ENCODE assay signal across 21 cellular contexts in the genomic region with DNA sequence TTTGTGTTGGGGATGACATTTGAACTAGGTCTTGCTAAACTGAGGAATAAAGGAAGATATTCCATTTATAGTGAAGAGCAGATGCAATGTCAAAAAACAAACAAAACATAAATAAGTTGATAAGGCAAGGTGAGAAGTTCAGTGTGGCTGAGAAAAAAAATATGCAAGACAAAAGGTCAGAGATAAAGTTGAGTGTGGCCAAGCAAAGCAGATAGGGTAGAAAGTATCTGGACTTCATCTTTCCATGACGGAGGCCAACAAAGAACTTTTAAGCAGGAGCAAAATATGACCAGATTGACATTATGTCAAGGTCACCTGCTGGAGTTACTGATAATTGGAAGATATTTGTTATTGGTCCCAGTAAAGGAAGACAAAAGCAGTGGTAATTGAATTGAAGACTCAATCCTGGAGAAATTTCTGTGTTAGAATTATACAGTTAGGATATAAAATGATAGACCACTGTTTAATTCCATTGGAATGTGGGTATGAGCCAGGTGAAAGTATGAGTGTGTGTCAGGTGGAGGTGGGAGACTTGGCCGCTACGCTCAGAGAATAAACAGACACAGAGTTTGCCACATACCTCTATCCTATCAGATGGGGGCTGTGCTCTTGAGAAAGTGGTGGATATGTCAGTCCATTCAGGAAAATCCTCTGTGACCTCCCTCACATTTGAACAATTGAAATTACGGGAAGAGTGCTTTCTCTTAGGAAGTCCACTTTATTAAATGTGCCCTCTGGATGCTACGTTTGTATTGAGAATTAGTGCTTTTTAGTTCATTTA. TPM values are rescaled to one million over a fixed set of nuclear protein-coding genes. Genes with fewer than 3 reads are reported as not detected.
DNase-seq lines count a peak whose midpoint lies in the region; ATAC-seq lines count a peak whose summit lies in the region.
"Had no signal": no experiment of that assay in that cellular context is flagged by ENCODE, and none has a peak within 500 bp of the region (broad histone marks: within the 10 kb centered on the region; RNA-seq: fewer than 3 reads in every experiment).

No MANE protein-coding gene starts in this region.

- no peaks in the 10 kb centered on the region for H3K9me3 ChIP-seq in CD4-positive, alpha-beta memory T cell (ENCODE audit: control insufficient read depth in 1 of 2, low read length in 2 of 2)
- H3K9me3 ChIP-seq: ovary, transverse colon had no signal

- peaks cover 2% of the 10 kb centered on the region for H3K36me3 Mint-ChIP-seq in activated CD4-positive, alpha-beta T cell treated with anti-CD3 and anti-CD28 coated beads for 36 hours (ENCODE audit: low read depth)
- no peaks in the 10 kb centered on the region for H3K36me3 Mint-ChIP-seq in CD4-positive, alpha-beta memory T cell
- no peaks in the 10 kb centered on the region for H3K36me3 Mint-ChIP-seq in activated naive CD8-positive, alpha-beta T cell
- H3K36me3 Mint-ChIP-seq in memory B cell: no peaks in the 10 kb centered on the region
- H3K36me3 Mint-ChIP-seq: brain had no signal

- no peak for DNase-seq in activated CD4-positive, alpha-beta T cell treated with anti-CD3 and anti-CD28 coated beads for 36 hours
- DNase-seq in activated CD4-positive, alpha-beta T cell treated with anti-CD3 and anti-CD28 coated beads, Interleukin-2, amount 50 U/mL, for 1 hour: no peak
- no peak for DNase-seq in CD4-positive, alpha-beta memory T cell
- no peak for DNase-seq in memory B cell (ENCODE audit: low spot score in 2 of 2)
- no peak for DNase-seq in iPS-NIHi7 (ENCODE audit: extremely low spot score)
- no peak for DNase-seq in NOMO-1 treated with dmso at 0.1 percent for 144 hours (lab: John Stamatoyannopoulos, UW; ENCODE audit: unreplicated experiment)
- DNase-seq in T1000 (lab: John Stamatoyannopoulos, UW): no peak
- DNase-seq: activated gamma-delta T cell treated with Interleukin-2 at 50 U/mL for 16 hours; effector CD4-positive, alpha-beta T cell; hypothalamus; NCI-H1930; NCI-H446 treated with DMSO at 0.1 percent for 48 hours; ovary; stimulated activated CD4-positive, alpha-beta T cell treated with anti-CD3 and anti-CD28 coated beads, Interleukin-4, amount 100 ng/mL, for 4 hours; transverse colon had no signal

- no peak overlapping the region for H3K4me3 ChIP-seq in CD4-positive, alpha-beta memory T cell (ENCODE audit: low read length in 2 of 2)
- H3K4me3 ChIP-seq: ovary, skin epidermis, transverse colon had no signal

- no peaks in the 10 kb centered on the region for H3K36me3 ChIP-seq in CD4-positive, alpha-beta memory T cell (ENCODE audit: insufficient read depth, low read length)
- H3K36me3 ChIP-seq: ovary, transverse colon had no signal

- CTCF ChIA-PET in activated CD4-positive, alpha-beta T cell treated with anti-CD3 and anti-CD28 coated beads for 36 hours (lab: Charles Lee): interaction anchor here (1.0 to 1.9 kb wide), 4 partner anchors 8 to 61 kb away, joined by 3 to 7 read pairs (median 5); no protein-coding TSS in a partner anchor
- CTCF ChIA-PET in CD4-positive, alpha-beta memory T cell (lab: Charles Lee; ENCODE audit: partially characterized antibody): interaction anchor here (1.5 to 1.8 kb wide), 2 partner anchors 61 to 280 kb away, joined by 3 to 5 read pairs; no protein-coding TSS in a partner anchor

- H3K4me1 Mint-ChIP-seq in activated CD4-positive, alpha-beta T cell treated with anti-CD3 and anti-CD28 coated beads for 36 hours: peaks cover 28% of the 10 kb centered on the region
- peaks cover 16 to 32% (median 23%) of the 10 kb centered on the region in 4 donors for H3K4me1 Mint-ChIP-seq in CD4-positive, alpha-beta memory T cell
- peaks cover 32% of the 10 kb centered on the region for H3K4me1 Mint-ChIP-seq in activated naive CD8-positive, alpha-beta T cell (ENCODE audit: low read depth)
- peaks cover 11% of the 10 kb centered on the region for H3K4me1 Mint-ChIP-seq in memory B cell
- H3K4me1 Mint-ChIP-seq: brain had no signal

- peak overlapping the region; percentile 64 for H3K27ac Mint-ChIP-seq in activated CD4-positive, alpha-beta T cell treated with anti-CD3 and anti-CD28 coated beads for 36 hours
- H3K27ac Mint-ChIP-seq in CD4-positive, alpha-beta memory T cell: peak overlapping the region; percentile 23 to 96 (median 85)
- peak overlapping the region; percentile 87 for H3K27ac Mint-ChIP-seq in activated naive CD8-positive, alpha-beta T cell
- peak overlapping the region; percentile 28 for H3K27ac Mint-ChIP-seq in memory B cell
- H3K27ac Mint-ChIP-seq: brain had no signal

- H3K27me3 ChIP-seq in CD4-positive, alpha-beta memory T cell (ENCODE audit: insufficient read depth, low read length): no peaks in the 10 kb centered on the region
- H3K27me3 ChIP-seq: ovary, transverse colon had no signal

- no peak overlapping the region for H3K4me3 Mint-ChIP-seq in activated CD4-positive, alpha-beta T cell treated with anti-CD3 and anti-CD28 coated beads for 36 hours
- peak overlapping the region in 6 of 8 donors; percentile 27 to 66 (median 56) for H3K4me3 Mint-ChIP-seq in CD4-positive, alpha-beta memory T cell
- H3K4me3 Mint-ChIP-seq in activated naive CD8-positive, alpha-beta T cell: peak overlapping the region; percentile 2
- H3K4me3 Mint-ChIP-seq in memory B cell: no peak overlapping the region
- H3K4me3 Mint-ChIP-seq: brain had no signal

- no peaks in the 10 kb centered on the region for H3K9me3 Mint-ChIP-seq in activated CD4-positive, alpha-beta T cell treated with anti-CD3 and anti-CD28 coated beads for 36 hours (ENCODE audit: low read depth)
- H3K9me3 Mint-ChIP-seq in CD4-positive, alpha-beta memory T cell: no peaks in the 10 kb centered on the region
- H3K9me3 Mint-ChIP-seq in activated naive CD8-positive, alpha-beta T cell (ENCODE audit: low read depth): no peaks in the 10 kb centered on the region
- H3K9me3 Mint-ChIP-seq in memory B cell: no peaks in the 10 kb centered on the region

- intact Hi-C loops in activated CD4-positive, alpha-beta T cell treated with anti-CD3 and anti-CD28 coated beads for 36 hours (cut with DNase I, micrococcal nuclease): loop anchor here in 1 of 2 experiments (2.0 kb wide), 1 partner anchor 16 kb away; no protein-coding TSS in a partner anchor
- intact Hi-C loops in CD4-positive, alpha-beta memory T cell (cut with micrococcal nuclease): no loop called here

- POLR2A ChIA-PET in activated CD4-positive, alpha-beta T cell treated with anti-CD3 and anti-CD28 coated beads for 36 hours (lab: Charles Lee): no interaction called here
- POLR2A ChIA-PET in CD4-positive, alpha-beta memory T cell (lab: Charles Lee; ENCODE audit: partially characterized antibody): interaction anchor here (1.1 to 2.0 kb wide), 6 partner anchors 10 to 61 kb away, joined by 3 to 15 read pairs (median 8); a partner anchor contains a TSS

- no peaks in the 10 kb centered on the region for H3K27me3 Mint-ChIP-seq in activated CD4-positive, alpha-beta T cell treated with anti-CD3 and anti-CD28 coated beads for 36 hours
- no peaks in the 10 kb centered on the region for H3K27me3 Mint-ChIP-seq in CD4-positive, alpha-beta memory T cell
- no peaks in the 10 kb centered on the region for H3K27me3 Mint-ChIP-seq in activated naive CD8-positive, alpha-beta T cell
- no peaks in the 10 kb centered on the region for H3K27me3 Mint-ChIP-seq in memory B cell
- H3K27me3 Mint-ChIP-seq: brain had no signal

- H3K27ac ChIP-seq in CD4-positive, alpha-beta memory T cell (ENCODE audit: low read depth, low read length): no peak overlapping the region
- H3K27ac ChIP-seq: C4-2B, ovary, transverse colon had no signal

- ATAC-seq in activated CD4-positive, alpha-beta T cell treated with anti-CD3 and anti-CD28 coated beads for 36 hours: no peak
- ATAC-seq in memory B cell (ENCODE audit: low read depth): no peak

- H3K4me1 ChIP-seq in CD4-positive, alpha-beta memory T cell (ENCODE audit: insufficient read depth, low read length): peaks cover 20% of the 10 kb centered on the region
- H3K4me1 ChIP-seq: transverse colon had no signal

RNA-seq across cellular contexts. Expression of a gene that starts 28.1 kb away (rescaled TPM):
- not detected for total RNA-seq in activated CD4-positive, alpha-beta T cell treated with anti-CD3 and anti-CD28 coated beads for 36 hours
- total RNA-seq in CD4-positive, alpha-beta memory T cell: not detected
- not detected for polyA plus RNA-seq in CD4-positive, alpha-beta memory T cell
- total RNA-seq: A172, Daoy had no signal

RNA-seq across cellular contexts. Expression of a gene that starts 59.7 kb away (rescaled TPM):
- total RNA-seq in activated CD4-positive, alpha-beta T cell treated with anti-CD3 and anti-CD28 coated beads for 36 hours: 100 to 1,000 TPM in 1 of 2 experiments, 10 to 100 TPM in 1; 86.6 to 111 TPM
- total RNA-seq in CD4-positive, alpha-beta memory T cell: 100 to 1,000 TPM; 222 to 232 TPM
- polyA plus RNA-seq in CD4-positive, alpha-beta memory T cell: 100 to 1,000 TPM; 165 to 172 TPM

Comparison
In these comparisons a context has a peak if more than half of its experiments do, and no peak if none do; other contexts are left out.
1. H3K27ac Mint-ChIP-seq: peak in every context shown above with its lines; median percentile 87 in activated naive CD8-positive, alpha-beta T cell; 85 in CD4-positive, alpha-beta memory T cell; 64 in activated CD4-positive, alpha-beta T cell treated with anti-CD3 and anti-CD28 coated beads for 36 hours; 28 in memory B cell.
2. H3K4me3 Mint-ChIP-seq: peak in CD4-positive, alpha-beta memory T cell (6 of 8) and activated naive CD8-positive, alpha-beta T cell (single experiment); none in activated CD4-positive, alpha-beta T cell treated with anti-CD3 and anti-CD28 coated beads for 36 hours (single experiment) and memory B cell (single experiment).